In genomic region chr17:1485311-1485747, GRCh38 we compare ENCODE assay signal across 8 cellular contexts. TPM values are rescaled to one million over a fixed set of nuclear protein-coding genes. Genes with fewer than 3 reads are reported as not detected.
DNase-seq lines count a peak whose midpoint lies in the region; ATAC-seq, FAIRE-seq and TF ChIP-seq lines count a peak whose summit lies in the region.

No MANE protein-coding gene starts in this region.

- WGBS in HepG2 (ENCODE audit: low lambda C conversion rate), result 3% methylated on average over 30 of the region's 57 CpGs
- WGBS in thyroid gland, 2 donors, result no CpG with 5 or more reads among the region's 57 CpGs

- H3K9me3 ChIP-seq in BLaER1 (no peaks in the 10 kb centered on the region), NT2/D1 (ENCODE audit: insufficient read depth, low read length) (no peaks in the 10 kb centered on the region), HepG2 (ENCODE audit: low read length) (no peaks in the 10 kb centered on the region), thyroid gland (no peaks in the 10 kb centered on the region)

- intact Hi-C loops in HepG2 (cut with micrococcal nuclease; ENCODE audit: unreplicated experiment) (no loop called here), thyroid gland (cut with DNase I) (no loop called here)

- TF ChIP-seq EP300 in HepG2 (IDR thresholded peaks at IDR 0.05; ENCODE audit: low read depth in 2 of 2, low read length in 2 of 2) (no peak), HepG2 (CRISPR knock-in tag; IDR thresholded peaks at IDR 0.05; ENCODE audit: borderline replicate concordance) (no peak)

- TF ChIP-seq CTCF in brain (conservative IDR thresholded peaks at IDR 0.05) (peak in 1 of 2 experiments; percentile 0), HepG2 (CRISPR knock-in tag; IDR thresholded peaks at IDR 0.05) (no peak), thyroid gland (IDR thresholded peaks at IDR 0.05) (no peak)

- peak; percentile 17 for ATAC-seq in GM21423 (IDR thresholded peaks at IDR 0.05; ENCODE audit: unreplicated experiment)
- peak; percentile 7 for ATAC-seq in HepG2

- peak overlapping the region; percentile 78 to 96 (median 89) for H3K27ac Mint-ChIP-seq in brain

- CTCF ChIA-PET in HepG2 (lab: Yijun Ruan, JAX; ENCODE audit: low intra/inter-chr PET ratio, low total read pairs), result no interaction called here

- POLR2A ChIA-PET in HepG2 (lab: Yijun Ruan, JAX), result interaction anchor here (1.1 to 1.4 kb wide), 3 partner anchors 17 to 31 kb away, joined by 3 to 9 read pairs (median 7); partner anchors contain the start of gene INPP5K

- H3K4me2 ChIP-seq in BLaER1 (peak overlapping the region; percentile 98), HepG2 (ENCODE audit: low read depth, low read length) (peak overlapping the region; percentile 96)

- no peak overlapping the region for H2AFZ ChIP-seq in HepG2 (ENCODE audit: low read length)

- DNase-seq in NT2/D1 (ENCODE audit: low read depth, low spot score) (no peak), HepG2 (ENCODE audit: low spot score) (peak; percentile 12), thyroid gland (peak; percentile 54 to 55), C1 segment of cervical spinal cord (lab: John Stamatoyannopoulos, UW) (no peak), MV-4-11 (lab: John Stamatoyannopoulos, UW) (no peak)

- peaks cover 13% of the 10 kb centered on the region for H3K79me2 ChIP-seq in HepG2 (ENCODE audit: insufficient read depth, low read length)

- peaks cover 0 to 2% (median 0%) of the 10 kb centered on the region in 5 experiments for H3K9me3 Mint-ChIP-seq in brain

- TF ChIP-seq POLR2A in HepG2 (IDR thresholded peaks at IDR 0.05; ENCODE audit: insufficient read depth in 1 of 2, low read depth in 2 of 2, low read length in 2 of 2) (peak in 1 of 2 experiments; percentile 7; a peak in 1 of 4 replicates), thyroid gland (IDR thresholded peaks at IDR 0.05) (no peak)

- BruUV-seq in HepG2 (replicated peaks; lab: Mats Ljungman, UMichigan), result no TSS peak

- no peaks in the 10 kb centered on the region for H3K27me3 ChIP-seq in BLaER1
- H3K27me3 ChIP-seq in NT2/D1 (ENCODE audit: insufficient read depth, insufficient read length), result no peaks in the 10 kb centered on the region
- H3K27me3 ChIP-seq in HepG2 (ENCODE audit: control insufficient read depth in 1 of 2, insufficient read depth in 2 of 2, low read length in 2 of 2), result no peaks in the 10 kb centered on the region; a peak in 1 of 5 replicates
- H3K27me3 ChIP-seq in thyroid gland, result no peaks in the 10 kb centered on the region

- peaks cover 3% of the 10 kb centered on the region for H3K27me3 Mint-ChIP-seq in brain

- H4K20me1 ChIP-seq in BLaER1 (peaks cover 53% of the 10 kb centered on the region), HepG2 (ENCODE audit: insufficient read depth, low read length) (no peaks in the 10 kb centered on the region)

- H3K36me3 ChIP-seq in BLaER1 (peaks cover 27% of the 10 kb centered on the region), NT2/D1 (ENCODE audit: insufficient read depth, insufficient read length, low read length) (peaks cover 32% of the 10 kb centered on the region), HepG2 (replicated peaks in 1 of 2; ENCODE audit: control insufficient read depth in 1 of 2, insufficient read depth in 2 of 2, low read length in 2 of 2) (peaks cover 7 to 22% of the 10 kb centered on the region in 2 experiments), thyroid gland (peaks cover 18 to 26% of the 10 kb centered on the region in 2 donors)

- 0 out of 2 replicates have a peak, but pooled peaks have one; percentile 11 for TF ChIP-seq RAD21 in HepG2 (CRISPR knock-in tag; IDR thresholded peaks at IDR 0.05)

- in situ Hi-C loops in HepG2 (cut with HindIII; ENCODE audit: extremely low pct_ligation_motif_present, low pct_unique_long_range_greater_than_20kb), result no loop called here

- peak overlapping the region; percentile 85 for H3K27ac ChIP-seq in BLaER1
- peak overlapping the region; percentile 54 for H3K27ac ChIP-seq in HepG2 (ENCODE audit: extremely low read length, insufficient read depth, low read length)
- H3K27ac ChIP-seq in thyroid gland, result peak overlapping the region; percentile 86 to 98 (median 94)

- H3K36me3 Mint-ChIP-seq in brain, result peaks cover 34% of the 10 kb centered on the region

- peaks cover 37% of the 10 kb centered on the region for H3K4me1 Mint-ChIP-seq in brain

- H3K4me3 ChIP-seq in BLaER1, result peak overlapping the region; percentile 76
- H3K4me3 ChIP-seq in NT2/D1 (ENCODE audit: insufficient read length, low read depth), result peak overlapping the region; percentile 53
- H3K4me3 ChIP-seq in HepG2 (replicated peaks in 1 of 3; ENCODE audit: insufficient read depth in 1 of 3, low read depth in 2 of 3, low read length in 3 of 3), result peak overlapping the region; percentile 77 to 82 (median 79)
- peak overlapping the region in 2 of 3 donors; percentile 54 to 77 for H3K4me3 ChIP-seq in thyroid gland (replicated peaks in 1 of 3)

- FAIRE-seq in HepG2 (lab: Jason Lieb, UNC), result no peak

- H3K4me3 Mint-ChIP-seq in brain, result peak overlapping the region; percentile 84 to 92 (median 88)

- H3K4me1 ChIP-seq in BLaER1, result peaks cover 58% of the 10 kb centered on the region
- peaks cover 21% of the 10 kb centered on the region for H3K4me1 ChIP-seq in NT2/D1 (ENCODE audit: insufficient read depth, insufficient read length)
- H3K4me1 ChIP-seq in HepG2 (ENCODE audit: insufficient read depth, low read length), result peaks cover 37% of the 10 kb centered on the region
- H3K4me1 ChIP-seq in thyroid gland, result peaks cover 31 to 43% of the 10 kb centered on the region in 2 donors

- H3K9ac ChIP-seq in BLaER1 (peak overlapping the region; percentile 78), NT2/D1 (ENCODE audit: insufficient read length, low read depth) (peak overlapping the region; percentile 85), HepG2 (ENCODE audit: insufficient read depth, low read depth, low read length) (peak overlapping the region; percentile 74)

RNA-seq across cellular contexts. Expression of gene MYO1C, which starts 7.2 kb away (rescaled TPM):
- 12.8 TPM for polyA plus RNA-seq in brain (ENCODE audit: insufficient read depth, low read depth, low replicate concordance)
- 22.7 and 27.9 TPM in 2 replicates for total RNA-seq in HepG2 (2016; rRNA removed; fragmentation: Illumina TruSeq; extraction: Trizol)
- 4.3 and 4.7 TPM in 2 replicates for total RNA-seq in HepG2 (2016; cell fraction: cytosol; rRNA removed; fragmentation: Illumina TruSeq; extraction: Trizol; ENCODE audit: low read depth)
- total RNA-seq in HepG2 (2016; cell fraction: insoluble cytoplasmic fraction; rRNA removed; fragmentation: Illumina TruSeq; extraction: Trizol), result 22.1 and 22.8 TPM in 2 replicates
- total RNA-seq in HepG2 (2016; cell fraction: membrane; rRNA removed; fragmentation: Illumina TruSeq; extraction: Trizol), result 12.6 and 13.8 TPM in 2 replicates
- total RNA-seq in HepG2 (2016; cell fraction: nucleus; rRNA removed; fragmentation: Illumina TruSeq; extraction: Trizol), result 16.9 TPM in 2 replicates
- 40.8 and 59.8 TPM in 2 replicates for polyA plus RNA-seq in HepG2 (2011; rRNA removed)
- polyA plus RNA-seq in HepG2 (2011; cell fraction: cytosol; rRNA removed), result 29.8 and 37.1 TPM in 2 replicates
- 69.2 and 76.6 TPM in 2 replicates for polyA plus RNA-seq in HepG2 (2011; cell fraction: nucleus; rRNA removed)
- polyA plus RNA-seq in HepG2 (2012), result 26.4 and 32.7 TPM in 2 replicates
- 3.1 and 3.2 TPM in 2 replicates for polyA plus RNA-seq in HepG2 (2016; cell fraction: cytosol; fragmentation: Illumina TruSeq; extraction: Trizol; ENCODE audit: low read depth)
- 24.4 and 30.4 TPM in 2 replicates for polyA plus RNA-seq in HepG2 (2016; cell fraction: insoluble cytoplasmic fraction; fragmentation: Illumina TruSeq; extraction: Trizol; ENCODE audit: low read depth)
- 10.0 and 10.4 TPM in 2 replicates for polyA plus RNA-seq in HepG2 (2016; cell fraction: membrane; fragmentation: Illumina TruSeq; extraction: Trizol; ENCODE audit: low read depth)
- polyA plus RNA-seq in HepG2 (2016; cell fraction: nucleus; fragmentation: Illumina TruSeq; extraction: Trizol; ENCODE audit: insufficient read depth, low read depth), result 33.4 and 38.4 TPM in 2 replicates
- polyA minus RNA-seq in HepG2 (2011; rRNA and poly(A)+ RNA removed; ENCODE audit: low replicate concordance), result 118 and 247 TPM in 2 replicates
- 37.2 and 50.5 TPM in 2 replicates for polyA minus RNA-seq in HepG2 (2011; cell fraction: cytosol; rRNA and poly(A)+ RNA removed)
- polyA minus RNA-seq in HepG2 (2011; cell fraction: nucleus; rRNA and poly(A)+ RNA removed), result 49.2 and 53.7 TPM in 2 replicates
- total RNA-seq in thyroid gland, result 100 to 1,000 TPM; 103 to 145 (median 121) TPM

RNA-seq across cellular contexts. Expression of gene CRK, which starts 29.3 kb away (rescaled TPM):
- polyA plus RNA-seq in brain (ENCODE audit: insufficient read depth, low read depth, low replicate concordance), result 32.2 TPM
- total RNA-seq in HepG2 (2016; rRNA removed; fragmentation: Illumina TruSeq; extraction: Trizol), result 54.2 and 66.2 TPM in 2 replicates
- total RNA-seq in HepG2 (2016; cell fraction: cytosol; rRNA removed; fragmentation: Illumina TruSeq; extraction: Trizol; ENCODE audit: low read depth), result 6.4 and 7.7 TPM in 2 replicates
- 55.2 and 65.5 TPM in 2 replicates for total RNA-seq in HepG2 (2016; cell fraction: insoluble cytoplasmic fraction; rRNA removed; fragmentation: Illumina TruSeq; extraction: Trizol)
- total RNA-seq in HepG2 (2016; cell fraction: membrane; rRNA removed; fragmentation: Illumina TruSeq; extraction: Trizol), result 35.0 and 35.8 TPM in 2 replicates
- total RNA-seq in HepG2 (2016; cell fraction: nucleus; rRNA removed; fragmentation: Illumina TruSeq; extraction: Trizol), result 21.6 and 23.7 TPM in 2 replicates
- 42.3 and 47.4 TPM in 2 replicates for polyA plus RNA-seq in HepG2 (2011; rRNA removed)
- polyA plus RNA-seq in HepG2 (2011; cell fraction: cytosol; rRNA removed), result 32.4 and 45.6 TPM in 2 replicates
- 7.9 and 11.0 TPM in 2 replicates for polyA plus RNA-seq in HepG2 (2011; cell fraction: nucleus; rRNA removed)
- 27.3 and 28.9 TPM in 2 replicates for polyA plus RNA-seq in HepG2 (2012)
- polyA plus RNA-seq in HepG2 (2016; cell fraction: cytosol; fragmentation: Illumina TruSeq; extraction: Trizol; ENCODE audit: low read depth), result 3.5 and 3.6 TPM in 2 replicates
- polyA plus RNA-seq in HepG2 (2016; cell fraction: insoluble cytoplasmic fraction; fragmentation: Illumina TruSeq; extraction: Trizol; ENCODE audit: low read depth), result 56.6 and 59.0 TPM in 2 replicates
- 19.4 and 19.8 TPM in 2 replicates for polyA plus RNA-seq in HepG2 (2016; cell fraction: membrane; fragmentation: Illumina TruSeq; extraction: Trizol; ENCODE audit: low read depth)
- polyA plus RNA-seq in HepG2 (2016; cell fraction: nucleus; fragmentation: Illumina TruSeq; extraction: Trizol; ENCODE audit: insufficient read depth, low read depth), result 30.2 and 30.5 TPM in 2 replicates
- polyA minus RNA-seq in HepG2 (2011; rRNA and poly(A)+ RNA removed; ENCODE audit: low replicate concordance), result 31.9 and 49.0 TPM in 2 replicates
- polyA minus RNA-seq in HepG2 (2011; cell fraction: cytosol; rRNA and poly(A)+ RNA removed), result 31.0 and 34.3 TPM in 2 replicates
- polyA minus RNA-seq in HepG2 (2011; cell fraction: nucleus; rRNA and poly(A)+ RNA removed), result 13.8 and 19.4 TPM in 2 replicates
- total RNA-seq in thyroid gland, result 100 to 1,000 TPM in 2 of 4 donors, 10 to 100 TPM in 2; 89.6 to 140 (median 98.7) TPM

RNA-seq across cellular contexts. Expression of gene INPP5K, which starts 31.1 kb away (rescaled TPM):
- polyA plus RNA-seq in brain (ENCODE audit: insufficient read depth, low read depth, low replicate concordance) (50.0 TPM), HepG2 (2011; rRNA removed) (9.3 and 9.6 TPM in 2 replicates)
- total RNA-seq in HepG2 (2016; rRNA removed; fragmentation: Illumina TruSeq; extraction: Trizol) (4.3 and 4.8 TPM in 2 replicates), thyroid gland (100 to 1,000 TPM; 124 to 285 (median 158) TPM)
- total RNA-seq in HepG2 (2016; cell fraction: cytosol; rRNA removed; fragmentation: Illumina TruSeq; extraction: Trizol; ENCODE audit: low read depth), result 1.1 and 1.2 TPM in 2 replicates
- total RNA-seq in HepG2 (2016; cell fraction: insoluble cytoplasmic fraction; rRNA removed; fragmentation: Illumina TruSeq; extraction: Trizol), result 3.0 and 4.9 TPM in 2 replicates
- total RNA-seq in HepG2 (2016; cell fraction: membrane; rRNA removed; fragmentation: Illumina TruSeq; extraction: Trizol), result 3.8 TPM in 2 replicates
- total RNA-seq in HepG2 (2016; cell fraction: nucleus; rRNA removed; fragmentation: Illumina TruSeq; extraction: Trizol), result 2.6 and 3.9 TPM in 2 replicates
- polyA plus RNA-seq in HepG2 (2011; cell fraction: cytosol; rRNA removed), result 7.3 and 11.5 TPM in 2 replicates
- polyA plus RNA-seq in HepG2 (2011; cell fraction: nucleus; rRNA removed), result 14.7 and 18.6 TPM in 2 replicates
- polyA plus RNA-seq in HepG2 (2012), result 4.4 and 6.6 TPM in 2 replicates
- polyA plus RNA-seq in HepG2 (2016; cell fraction: cytosol; fragmentation: Illumina TruSeq; extraction: Trizol; ENCODE audit: low read depth), result 1.7 and 3.1 TPM in 2 replicates
- polyA plus RNA-seq in HepG2 (2016; cell fraction: insoluble cytoplasmic fraction; fragmentation: Illumina TruSeq; extraction: Trizol; ENCODE audit: low read depth), result 3.3 and 4.8 TPM in 2 replicates
- polyA plus RNA-seq in HepG2 (2016; cell fraction: membrane; fragmentation: Illumina TruSeq; extraction: Trizol; ENCODE audit: low read depth), result 3.5 and 4.2 TPM in 2 replicates
- 8.4 and 9.9 TPM in 2 replicates for polyA plus RNA-seq in HepG2 (2016; cell fraction: nucleus; fragmentation: Illumina TruSeq; extraction: Trizol; ENCODE audit: insufficient read depth, low read depth)
- polyA minus RNA-seq in HepG2 (2011; rRNA and poly(A)+ RNA removed; ENCODE audit: low replicate concordance), result 26.2 and 71.2 TPM in 2 replicates
- polyA minus RNA-seq in HepG2 (2011; cell fraction: cytosol; rRNA and poly(A)+ RNA removed), result 6.0 and 7.6 TPM in 2 replicates
- 11.9 and 12.7 TPM in 2 replicates for polyA minus RNA-seq in HepG2 (2011; cell fraction: nucleus; rRNA and poly(A)+ RNA removed)

Comparison
In these comparisons a context has a peak if more than half of its experiments do, and no peak if none do; other contexts are left out.
1. DNase-seq: peak in HepG2 (single experiment) and thyroid gland (2 of 2); none in NT2/D1 (single experiment), C1 segment of cervical spinal cord (0 of 14) and MV-4-11 (single experiment).
2. RNA of gene INPP5K, which starts 31.1 kb away (total RNA-seq): 124 to 285 TPM in thyroid gland; 1.1 to 4.9 TPM in HepG2; every median in the first group is over 10 times any median in the second.
3. Peak in every context shown above with its lines, with median percentiles within 50 percentile points of each other: H3K27ac ChIP-seq, H3K4me3 ChIP-seq and H3K9ac ChIP-seq.